In the genomic region with DNA sequence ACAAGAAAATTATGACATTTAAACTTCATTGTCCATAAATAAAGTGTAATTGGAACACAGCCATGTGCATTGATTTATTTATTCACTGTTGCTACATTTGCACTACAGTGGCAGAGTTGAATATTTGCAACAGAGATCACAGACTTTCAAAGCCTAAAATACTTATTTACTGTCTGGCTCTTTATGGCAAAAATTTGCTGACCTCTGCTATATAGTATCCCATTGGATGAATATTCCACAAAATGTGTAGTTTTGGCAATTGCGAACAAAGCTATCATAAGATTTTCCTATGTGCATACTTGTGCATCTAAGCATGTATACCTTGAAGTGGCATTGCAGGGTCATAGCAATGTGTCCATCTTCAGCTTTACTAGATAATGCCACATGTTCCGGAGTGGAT, we compare ENCODE assay signal across 25 cellular contexts. TPM values are rescaled to one million over a fixed set of nuclear protein-coding genes. Genes with fewer than 3 reads are reported as not detected.
"Had no signal": no experiment of that assay in that cellular context is flagged by ENCODE, and none has a peak within 500 bp of the region (broad histone marks: within the 10 kb centered on the region; RNA-seq: fewer than 3 reads in every experiment).

No MANE protein-coding gene starts in this region.

- ATAC-seq: gastrocnemius medialis, heart right ventricle, left cardiac atrium, left lung, left ventricle myocardium superior, lower lobe of right lung, mucosa of descending colon had no signal

- H3K36me3 ChIP-seq: esophagus squamous epithelium, gastrocnemius medialis, heart right ventricle, left lung, lower lobe of right lung had no signal

- H3K27me3 ChIP-seq: dorsolateral prefrontal cortex, esophagus squamous epithelium, gastrocnemius medialis, heart right ventricle, left lung had no signal

- H3K9me3 Mint-ChIP-seq: mesothelial cell of epicardium had no signal

- DNase-seq: dermis blood vessel endothelial cell; dorsolateral prefrontal cortex; effector CD4-positive, alpha-beta T cell; effector memory CD4-positive, alpha-beta T cell; esophagus squamous epithelium; foreskin fibroblast; foreskin melanocyte; gastrocnemius medialis; glutamatergic neuron; head of caudate nucleus; heart right ventricle; hippocampal formation; left cardiac atrium; left lung; left ventricle myocardium superior; lower lobe of right lung; mesenchymal stem cell; mucosa of descending colon; naive B cell had no signal

- H3K4me1 Mint-ChIP-seq: naive B cell had no signal

- H3K4me3 Mint-ChIP-seq: mesothelial cell of epicardium, naive B cell had no signal

- H3K27ac Mint-ChIP-seq: mesothelial cell of epicardium, naive B cell had no signal

- H3K4me1 ChIP-seq: esophagus squamous epithelium, gastrocnemius medialis, left lung, lower lobe of right lung had no signal

- H3K4me3 ChIP-seq: coronary artery, dorsolateral prefrontal cortex, esophagus squamous epithelium, gastrocnemius medialis, heart right ventricle, left lung, lower lobe of right lung, mucosa of descending colon had no signal

- H3K9me3 ChIP-seq: esophagus squamous epithelium, gastrocnemius medialis, left lung, lower lobe of right lung, mucosa of descending colon had no signal

- H3K27ac ChIP-seq: coronary artery, dorsolateral prefrontal cortex, esophagus squamous epithelium, gastrocnemius medialis, heart right ventricle, left lung, lower lobe of right lung had no signal

- FAIRE-seq: colon, endothelial cell of umbilical vein, islet of Langerhans, keratinocyte had no signal

- H3K36me3 Mint-ChIP-seq: mesothelial cell of epicardium, naive B cell had no signal

RNA-seq across cellular contexts. Expression of a gene that starts 32.1 kb away (rescaled TPM):
- polyA plus RNA-seq: keratinocyte had no signal
